27 cellular contexts compared by ENCODE assay signal in the genomic region with DNA sequence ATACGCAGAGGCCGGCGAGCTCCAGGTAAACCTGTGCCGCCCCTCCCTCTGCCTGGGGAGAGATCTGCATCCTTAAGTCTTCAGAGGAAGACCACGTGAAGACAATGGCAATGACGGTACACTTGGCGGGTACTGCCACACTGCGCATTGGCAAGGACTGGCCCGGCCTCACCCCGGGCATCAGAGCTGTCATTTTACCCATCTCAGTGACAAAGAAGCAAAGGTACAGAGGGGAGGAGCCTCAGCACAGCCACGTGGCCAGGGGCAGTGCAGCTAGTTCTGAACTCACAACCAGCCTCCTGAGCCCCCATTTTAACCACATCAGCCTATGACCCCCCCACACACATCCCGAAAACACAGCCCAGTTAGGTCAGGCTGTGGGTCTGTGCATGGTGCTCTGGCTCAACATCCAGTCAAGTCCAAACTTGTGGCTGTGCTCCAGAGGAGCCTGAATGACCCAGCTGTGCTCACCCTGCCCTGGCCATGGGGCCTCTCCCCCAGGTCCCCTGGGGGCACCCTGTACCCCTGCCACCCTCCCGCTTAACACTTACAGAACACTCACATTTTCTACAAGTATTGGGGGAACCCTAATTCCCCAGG.
A peak's percentile ranks its signal among the peaks of the same experiment; 100 is the strongest.
DNase-seq lines count a peak whose midpoint lies in the region; ATAC-seq, FAIRE-seq and TF ChIP-seq lines count a peak whose summit lies in the region.
"Had no signal": no experiment of that assay in that cellular context is flagged by ENCODE, and none has a peak within 500 bp of the region (broad histone marks: within the 10 kb centered on the region; RNA-seq: fewer than 3 reads in every experiment).

No MANE protein-coding gene starts in this region.

- no peak for DNase-seq in HepG2 (ENCODE audit: low spot score)
- no peak for DNase-seq in right lobe of liver
- DNase-seq in activated B cell treated with CpG ODN at 0.5 μM for 24 hours = no peak
- DNase-seq in natural killer cell = no peak
- DNase-seq in NCI-H1417 (lab: John Stamatoyannopoulos, UW) = no peak
- no peak for DNase-seq in NCI-H1105 treated with DMSO at 0.1 percent for 48 hours (lab: John Stamatoyannopoulos, UW)
- DNase-seq in NCI-H446 (lab: John Stamatoyannopoulos, UW) = no peak
- DNase-seq: activated CD8-positive, alpha-beta memory T cell treated with anti-CD3 and anti-CD28 coated beads for 24 hours; activated effector memory CD4-positive, alpha-beta T cell treated with anti-CD3 and anti-CD28 coated beads, Interleukin-2, amount 50 U/mL, for 16 hours; activated T-cell treated with anti-CD3 and anti-CD28 coated beads, Interleukin-2, amount 50 U/mL, for 1 hour; aorta; colonic mucosa; DMS 273 treated with DMSO at 0.1 percent for 48 hours; effector CD4-positive, alpha-beta T cell; hippocampal formation; mammary epithelial cell; NCI-H1694; NCI-H510A treated with DMSO at 0.1 percent for 48 hours; stomach; T-cell had no signal

- H3K36me3 ChIP-seq in HepG2 (replicated peaks in 1 of 2; ENCODE audit: control insufficient read depth in 1 of 2, insufficient read depth in 2 of 2, low read length in 2 of 2) = no peaks in the 10 kb centered on the region
- no peaks in the 10 kb centered on the region for H3K36me3 ChIP-seq in right lobe of liver
- H3K36me3 ChIP-seq: colonic mucosa, stomach, vagina had no signal

- H3K9me3 Mint-ChIP-seq in activated B cell treated with CpG ODN at 0.5 μM for 24 hours = peaks cover 3% of the 10 kb centered on the region
- H3K9me3 Mint-ChIP-seq in natural killer cell = no peaks in the 10 kb centered on the region

- in situ Hi-C loops in HepG2 (cut with HindIII; ENCODE audit: extremely low pct_ligation_motif_present, low pct_unique_long_range_greater_than_20kb) = no loop called here

- POLR2A ChIA-PET in HepG2 (lab: Yijun Ruan, JAX) (no interaction called here), activated B cell treated with CpG ODN at 0.5 μM for 24 hours (lab: Charles Lee) (no interaction called here)

- CTCF ChIA-PET in HepG2 (lab: Yijun Ruan, JAX; ENCODE audit: low intra/inter-chr PET ratio, low total read pairs) = interaction anchor here (2.2 kb wide), 1 partner anchor 42 kb away, joined by 8 read pairs; no protein-coding TSS in a partner anchor
- CTCF ChIA-PET in activated B cell treated with CpG ODN at 0.5 μM for 24 hours (lab: Charles Lee) = no interaction called here

- no TSS peak for BruUV-seq in HepG2 (replicated peaks; lab: Mats Ljungman, UMichigan)

- ATAC-seq in HepG2 (no peak), right lobe of liver (no peak), activated B cell treated with CpG ODN at 0.5 μM for 24 hours (ENCODE audit: low read depth) (no peak), natural killer cell (peak; percentile 33 to 69 (median 66)), HG03469 (IDR thresholded peaks at IDR 0.05; ENCODE audit: unreplicated experiment) (no peak)

- H3K27ac ChIP-seq in HepG2 (ENCODE audit: extremely low read length, insufficient read depth, low read length) (no peak overlapping the region), right lobe of liver (no peak overlapping the region)
- H3K27ac ChIP-seq: colonic mucosa, parathyroid adenoma, RWPE1, stomach, vagina had no signal

- no peaks in the 10 kb centered on the region for H4K20me1 ChIP-seq in HepG2 (ENCODE audit: insufficient read depth, low read length)

- H3K36me3 Mint-ChIP-seq in activated B cell treated with CpG ODN at 0.5 μM for 24 hours (ENCODE audit: low read depth) = no peaks in the 10 kb centered on the region
- H3K36me3 Mint-ChIP-seq in natural killer cell = no peaks in the 10 kb centered on the region
- H3K36me3 Mint-ChIP-seq: activated naive CD8-positive, alpha-beta T cell; T-cell; WTC11 had no signal

- intact Hi-C loops in HepG2 (cut with micrococcal nuclease; ENCODE audit: unreplicated experiment) (no loop called here), right lobe of liver (cut with DNase I) (no loop called here), activated B cell treated with CpG ODN at 0.5 μM for 24 hours (cut with micrococcal nuclease) (no loop called here), natural killer cell (cut with micrococcal nuclease) (no loop called here)

- H3K27ac Mint-ChIP-seq in activated B cell treated with CpG ODN at 0.5 μM for 24 hours (no peak overlapping the region), natural killer cell (peak overlapping the region; percentile 61 to 81)
- H3K27ac Mint-ChIP-seq: activated naive CD8-positive, alpha-beta T cell; WTC11 had no signal

- no peak overlapping the region for H2AFZ ChIP-seq in HepG2 (ENCODE audit: low read length)
- H2AFZ ChIP-seq: parathyroid adenoma had no signal

- H3K27me3 Mint-ChIP-seq in activated B cell treated with CpG ODN at 0.5 μM for 24 hours (peaks cover 22% of the 10 kb centered on the region), natural killer cell (ENCODE audit: low read depth in 2 of 2) (peaks cover 8 to 14% of the 10 kb centered on the region in 2 donors)

- TF ChIP-seq CTCF in HepG2 (CRISPR knock-in tag; IDR thresholded peaks at IDR 0.05) = no peak
- TF ChIP-seq CTCF in right lobe of liver (IDR thresholded peaks at IDR 0.05) = no peak
- no peak for TF ChIP-seq CTCF in activated B cell treated with CpG ODN at 0.5 μM for 24 hours (IDR thresholded peaks at IDR 0.05)
- TF ChIP-seq CTCF in natural killer cell (IDR thresholded peaks at IDR 0.05) = no peak

- H3K4me1 Mint-ChIP-seq in activated B cell treated with CpG ODN at 0.5 μM for 24 hours = peaks cover 14% of the 10 kb centered on the region
- H3K4me1 Mint-ChIP-seq in natural killer cell = peaks cover 36 to 61% of the 10 kb centered on the region in 2 donors
- H3K4me1 Mint-ChIP-seq: WTC11 had no signal

- H3K9me3 ChIP-seq in HepG2 (ENCODE audit: low read length) (no peaks in the 10 kb centered on the region), right lobe of liver (no peaks in the 10 kb centered on the region)
- H3K9me3 ChIP-seq: colonic mucosa, vagina had no signal

- no peak overlapping the region for H3K9ac ChIP-seq in HepG2 (ENCODE audit: insufficient read depth, low read depth, low read length)
- H3K9ac ChIP-seq: parathyroid adenoma had no signal

- no peak for TF ChIP-seq POLR2A in HepG2 (IDR thresholded peaks at IDR 0.05; ENCODE audit: insufficient read depth in 1 of 2, low read depth in 2 of 2, low read length in 2 of 2)
- no peak for TF ChIP-seq POLR2A in right lobe of liver (IDR thresholded peaks at IDR 0.05)

- 82% methylated on average over 12 of the region's 13 CpGs for WGBS in HepG2 (ENCODE audit: low lambda C conversion rate)
- whole genome bisulfite sequencing in right lobe of liver (ENCODE audit: insufficient coverage, low coverage, low lambda C conversion rate, missing lambda C conversion rate) = no CpG with 5 or more reads among the region's 13 CpGs

- no peak overlapping the region for H3K4me3 ChIP-seq in HepG2 (replicated peaks in 1 of 3; ENCODE audit: insufficient read depth in 1 of 3, low read depth in 2 of 3, low read length in 3 of 3)
- no peak overlapping the region for H3K4me3 ChIP-seq in right lobe of liver
- H3K4me3 ChIP-seq: colonic mucosa, smooth muscle cell, stomach, vagina had no signal

- H3K4me1 ChIP-seq in HepG2 (ENCODE audit: insufficient read depth, low read length) (peaks cover 40% of the 10 kb centered on the region), right lobe of liver (no peaks in the 10 kb centered on the region)
- H3K4me1 ChIP-seq: colonic mucosa, stomach had no signal

- H3K4me3 Mint-ChIP-seq in activated B cell treated with CpG ODN at 0.5 μM for 24 hours (peak overlapping the region; percentile 4), natural killer cell (peak overlapping the region; percentile 85)
- H3K4me3 Mint-ChIP-seq: activated naive CD8-positive, alpha-beta T cell; WTC11 had no signal

- FAIRE-seq in HepG2 (lab: Jason Lieb, UNC) = no peak

- TF ChIP-seq RAD21 in HepG2 (CRISPR knock-in tag; IDR thresholded peaks at IDR 0.05) = no peak

- H3K4me2 ChIP-seq in HepG2 (ENCODE audit: low read depth, low read length) = 0 out of 2 replicates have a peak overlapping the region, but pooled peaks have one; percentile 71
- H3K4me2 ChIP-seq: smooth muscle cell had no signal

- H3K27me3 ChIP-seq in HepG2 (ENCODE audit: control insufficient read depth in 1 of 2, insufficient read depth in 2 of 2, low read length in 2 of 2) (no peaks in the 10 kb centered on the region), right lobe of liver (no peaks in the 10 kb centered on the region)
- H3K27me3 ChIP-seq: colonic mucosa, vagina had no signal

- H3K79me2 ChIP-seq in HepG2 (ENCODE audit: insufficient read depth, low read length) = no peaks in the 10 kb centered on the region
- H3K79me2 ChIP-seq: parathyroid adenoma had no signal

- TF ChIP-seq EP300 in HepG2 (IDR thresholded peaks at IDR 0.05; ENCODE audit: low read depth in 2 of 2, low read length in 2 of 2) (no peak), HepG2 (CRISPR knock-in tag; IDR thresholded peaks at IDR 0.05; ENCODE audit: borderline replicate concordance) (no peak)

TF ChIP-seq in HepG2, 621 proteins besides CTCF, POLR2A, EP300 and RAD21 (continues in another document):
- 0 out of 2 replicates have a peak, but pooled peaks have one; percentile 32 for TF ChIP-seq MTA1 (CRISPR knock-in tag; IDR thresholded peaks at IDR 0.05; ENCODE audit: borderline replicate concordance)
- TF ChIP-seq, protein P1, sequence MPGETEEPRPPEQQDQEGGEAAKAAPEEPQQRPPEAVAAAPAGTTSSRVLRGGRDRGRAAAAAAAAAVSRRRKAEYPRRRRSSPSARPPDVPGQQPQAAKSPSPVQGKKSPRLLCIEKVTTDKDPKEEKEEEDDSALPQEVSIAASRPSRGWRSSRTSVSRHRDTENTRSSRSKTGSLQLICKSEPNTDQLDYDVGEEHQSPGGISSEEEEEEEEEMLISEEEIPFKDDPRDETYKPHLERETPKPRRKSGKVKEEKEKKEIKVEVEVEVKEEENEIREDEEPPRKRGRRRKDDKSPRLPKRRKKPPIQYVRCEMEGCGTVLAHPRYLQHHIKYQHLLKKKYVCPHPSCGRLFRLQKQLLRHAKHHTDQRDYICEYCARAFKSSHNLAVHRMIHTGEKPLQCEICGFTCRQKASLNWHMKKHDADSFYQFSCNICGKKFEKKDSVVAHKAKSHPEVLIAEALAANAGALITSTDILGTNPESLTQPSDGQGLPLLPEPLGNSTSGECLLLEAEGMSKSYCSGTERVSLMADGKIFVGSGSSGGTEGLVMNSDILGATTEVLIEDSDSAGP (CRISPR knock-in tag; IDR thresholded peaks at IDR 0.05; ENCODE audit: borderline replicate concordance) = 0 out of 2 replicates have a peak, but pooled peaks have one; percentile 2
- TF ChIP-seq, protein P2, sequence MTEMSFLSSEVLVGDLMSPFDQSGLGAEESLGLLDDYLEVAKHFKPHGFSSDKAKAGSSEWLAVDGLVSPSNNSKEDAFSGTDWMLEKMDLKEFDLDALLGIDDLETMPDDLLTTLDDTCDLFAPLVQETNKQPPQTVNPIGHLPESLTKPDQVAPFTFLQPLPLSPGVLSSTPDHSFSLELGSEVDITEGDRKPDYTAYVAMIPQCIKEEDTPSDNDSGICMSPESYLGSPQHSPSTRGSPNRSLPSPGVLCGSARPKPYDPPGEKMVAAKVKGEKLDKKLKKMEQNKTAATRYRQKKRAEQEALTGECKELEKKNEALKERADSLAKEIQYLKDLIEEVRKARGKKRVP (CRISPR knock-in tag; IDR thresholded peaks at IDR 0.05) = no peak
- TF ChIP-seq ZBTB7B (CRISPR knock-in tag; IDR thresholded peaks at IDR 0.05) = no peak

Comparison
In these comparisons a context has a peak if more than half of its experiments do, and no peak if none do; other contexts are left out.
1. ATAC-seq: peak in natural killer cell (3 of 3); none in HepG2 (single experiment), right lobe of liver (0 of 4), activated B cell treated with CpG ODN at 0.5 μM for 24 hours (single experiment) and HG03469 (single experiment).